Comparison of ENCODE assay signal across 19 cellular contexts in the genomic region with DNA sequence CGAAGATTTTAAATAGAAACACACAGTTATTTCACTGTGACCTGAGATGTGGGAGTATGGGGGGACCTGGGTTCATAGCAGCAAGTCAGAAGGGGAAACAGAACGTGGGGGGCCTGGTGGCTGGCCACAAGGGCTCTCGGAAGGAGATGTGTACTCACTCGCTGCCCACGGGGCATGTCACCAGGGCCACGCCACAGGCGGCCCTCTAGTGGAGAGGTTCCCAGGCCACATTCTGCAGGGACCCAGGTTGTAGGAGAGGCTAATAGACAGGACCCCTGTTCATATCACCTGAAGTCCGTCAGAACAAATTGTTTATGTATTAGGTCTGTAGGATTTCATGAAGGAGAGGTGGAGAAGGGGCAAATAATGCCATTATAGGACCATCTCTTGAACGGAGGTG. TPM values are rescaled to one million over a fixed set of nuclear protein-coding genes. Genes with fewer than 3 reads are reported as not detected.
DNase-seq lines count a peak whose midpoint lies in the region; ATAC-seq, FAIRE-seq and TF ChIP-seq lines count a peak whose summit lies in the region.
"Had no signal": no experiment of that assay in that cellular context is flagged by ENCODE, and none has a peak within 500 bp of the region (broad histone marks: within the 10 kb centered on the region; RNA-seq: fewer than 3 reads in every experiment).

No MANE protein-coding gene starts in this region.

- no peak overlapping the region for H2BK5ac ChIP-seq in H9 (ENCODE audit: insufficient read length, low read length)

- H4K91ac ChIP-seq in H9 (ENCODE audit: insufficient read length, low read depth, low read length): no peak overlapping the region

- no peaks in the 10 kb centered on the region for H3K23me2 ChIP-seq in H9 (ENCODE audit: insufficient read length, low read depth, low read length, poor library complexity, severe bottlenecking)

- H3K9me1 ChIP-seq in K562 (ENCODE audit: control insufficient read depth, insufficient read depth, low read length): no peaks in the 10 kb centered on the region

- TF ChIP-seq RAD21 in K562 (CRISPR knock-in tag; conservative IDR thresholded peaks at IDR 0.05 in 1 of 2, IDR thresholded peaks at IDR 0.05 in 1 of 2): peak in 1 of 2 experiments; percentile 46; a peak in 2 of 4 replicates

- no peak overlapping the region for H3T11ph ChIP-seq in H9 (ENCODE audit: low read length)

- H3K79me1 ChIP-seq in H9 (ENCODE audit: insufficient read depth, low read depth, low read length, poor library complexity, severe bottlenecking): no peaks in the 10 kb centered on the region

- peak overlapping the region; percentile 30 for H2BK12ac ChIP-seq in H9 (ENCODE audit: insufficient read length, low read depth, low read length)

- TF ChIP-seq POLR2A in K562 (conservative IDR thresholded peaks at IDR 0.05) (no peak), tibial nerve (IDR thresholded peaks at IDR 0.05) (no peak)

- H3K36me3 ChIP-seq in K562 (ENCODE audit: control insufficient read depth, insufficient read depth, low read length) (no peaks in the 10 kb centered on the region), tibial nerve (no peaks in the 10 kb centered on the region)
- H3K36me3 ChIP-seq: Peyer's patch had no signal

- no peak overlapping the region for H3K4me3 Mint-ChIP-seq in activated CD4-positive, alpha-beta T cell treated with anti-CD3 and anti-CD28 coated beads, Interleukin-2, amount 10 ng/mL, durations not matched to agents 24 days and 14 days
- H3K4me3 Mint-ChIP-seq in H9: no peak overlapping the region
- H3K4me3 Mint-ChIP-seq: CD8-positive, alpha-beta T cell had no signal

- ATAC-seq in K562: peak; percentile 87
- ATAC-seq in HG02885 (IDR thresholded peaks at IDR 0.05; ENCODE audit: poor library complexity, unreplicated experiment): no peak
- ATAC-seq: CD8-positive, alpha-beta T cell had no signal

- intact Hi-C loops in activated CD4-positive, alpha-beta T cell treated with anti-CD3 and anti-CD28 coated beads, Interleukin-2, amount 10 ng/mL, durations not matched to agents 24 days and 14 days (cut with micrococcal nuclease): no loop called here
- intact Hi-C loops in K562 (cut with micrococcal nuclease): no loop called here

- no peak overlapping the region for H4K8ac ChIP-seq in H9 (replicated peaks; ENCODE audit: insufficient read length, low read depth, low read length)

- TF ChIP-seq CTCF in H9 (conservative IDR thresholded peaks at IDR 0.05): peak; percentile 60
- TF ChIP-seq CTCF in K562 (IDR thresholded peaks at IDR 0.05 in 2 of 3, conservative IDR thresholded peaks at IDR 0.05 in 1 of 3; ENCODE audit: insufficient read depth in 2 of 3, low read depth in 1 of 3, low read length in 3 of 3): peak; percentile 43 to 61 (median 58); a peak in 5 of 6 replicates
- TF ChIP-seq CTCF in retinal pigment epithelial cell (conservative IDR thresholded peaks at IDR 0.05; ENCODE audit: low read depth, low read length): peak; percentile 27
- no peak for TF ChIP-seq CTCF in tibial nerve (IDR thresholded peaks at IDR 0.05)

- H2BK120ac ChIP-seq in H9 (ENCODE audit: low read depth, low read length, poor library complexity, severe bottlenecking): no peak overlapping the region

- H4K20me1 ChIP-seq in H9 (ENCODE audit: control insufficient read depth, insufficient read depth, insufficient read length): no peaks in the 10 kb centered on the region
- H4K20me1 ChIP-seq in K562 (replicated peaks; ENCODE audit: control insufficient read depth, insufficient read depth, low read length): no peaks in the 10 kb centered on the region

- H2AFZ ChIP-seq in H9 (ENCODE audit: low read length) (no peak overlapping the region), K562 (ENCODE audit: low read depth, low read length) (no peak overlapping the region)

- H2BK15ac ChIP-seq in H9 (ENCODE audit: low read depth, low read length): no peak overlapping the region

- in situ Hi-C loops in K562 (cut with MboI): no loop called here

- H3K27me3 ChIP-seq in H9 (ENCODE audit: insufficient read depth, low read length): no peaks in the 10 kb centered on the region
- H3K27me3 ChIP-seq in K562 (ENCODE audit: control insufficient read depth in 2 of 2, insufficient read depth in 2 of 2, low read length in 2 of 2): peaks cover 41 to 50% of the 10 kb centered on the region in 2 experiments
- H3K27me3 ChIP-seq in tibial nerve: no peaks in the 10 kb centered on the region
- H3K27me3 ChIP-seq: Peyer's patch had no signal

- H3K4me1 ChIP-seq in H9 (ENCODE audit: insufficient read depth, low read length) (peaks cover 6% of the 10 kb centered on the region; the same call in 1 of the 2 replicates), K562 (replicated peaks in 1 of 2; ENCODE audit: control insufficient read depth in 2 of 2, insufficient read depth in 2 of 2, low read length in 2 of 2) (no peaks in the 10 kb centered on the region; a peak in 1 of 5 replicates), tibial nerve (no peaks in the 10 kb centered on the region)
- H3K4me1 ChIP-seq: Peyer's patch had no signal

- H3K4me2 ChIP-seq in H9 (ENCODE audit: insufficient read depth, insufficient read length, low read length): no peak overlapping the region
- peak overlapping the region; percentile 13; the same call in 1 of the 2 replicates for H3K4me2 ChIP-seq in K562 (ENCODE audit: insufficient read depth, low read length)

- DNase-seq in activated CD4-positive, alpha-beta T cell treated with anti-CD3 and anti-CD28 coated beads for 48 hours: peak; percentile 18
- no peak for DNase-seq in activated CD4-positive, alpha-beta T cell treated with anti-CD3 and anti-CD28 coated beads, Interleukin-2, amount 10 ng/mL, durations not matched to agents 24 days and 14 days
- DNase-seq in H9 (peak; percentile 51), K562 (ENCODE audit: extremely low read depth in 1 of 4, low spot score in 3 of 4) (peak; percentile 32 to 53 (median 40)), retinal pigment epithelial cell (ENCODE audit: low read depth) (no peak), mesenteric fat pad (ENCODE audit: low spot score) (no peak), tibial nerve (ENCODE audit: low spot score in 2 of 2) (no peak)
- DNase-seq: activated CD8-positive, alpha-beta memory T cell treated with anti-CD3 and anti-CD28 coated beads for 24 hours; CD8-positive, alpha-beta T cell; mesendoderm; MM.1S; NCI-H2029 treated with DMSO at 0.1 percent for 48 hours; NCI-H510A; Peyer's patch had no signal

- POLR2A ChIA-PET in K562 (lab: Yijun Ruan, JAX): no interaction called here

- FAIRE-seq in K562 (lab: Jason Lieb, UNC): no peak
- FAIRE-seq: GM18507 had no signal

- H3K27ac ChIP-seq in H9 (ENCODE audit: insufficient read length, low read depth, low read length) (no peak overlapping the region), K562 (ENCODE audit: extremely low read depth, low read depth, low read length) (no peak overlapping the region), tibial nerve (no peak overlapping the region)
- H3K27ac ChIP-seq: Peyer's patch had no signal

- no peak overlapping the region for H3K56ac ChIP-seq in H9 (ENCODE audit: insufficient read length, low read depth, low read length)

- WGBS in H9 (ENCODE audit: extremely low coverage, insufficient read length, low lambda C conversion rate): no CpG with 5 or more reads among the region's 9 CpGs
- WGBS in K562 (ENCODE audit: insufficient coverage, low coverage, missing lambda C conversion rate): 3% methylated on average over 9 of the region's 9 CpGs
- WGBS in tibial nerve, 2 donors: 81 to 86% methylated on average over 9 of the region's 9 CpGs

- no peak overlapping the region for H3K4me3 ChIP-seq in K562
- no peak overlapping the region for H3K4me3 ChIP-seq in retinal pigment epithelial cell (ENCODE audit: low read length)
- no peak overlapping the region for H3K4me3 ChIP-seq in tibial nerve
- H3K4me3 ChIP-seq: Peyer's patch had no signal

- no peak overlapping the region for H3K14ac ChIP-seq in H9 (ENCODE audit: insufficient read depth, low read length)

- no peak overlapping the region for H3K9ac ChIP-seq in H9 (ENCODE audit: extremely low read depth, insufficient read length, low read length)
- no peak overlapping the region for H3K9ac ChIP-seq in K562 (ENCODE audit: insufficient read depth in 1 of 2, low read depth in 2 of 2, low read length in 2 of 2)

- H3K9me3 ChIP-seq in H9 (ENCODE audit: control insufficient read depth, low read depth, low read length) (no peaks in the 10 kb centered on the region), K562 (replicated peaks; ENCODE audit: control insufficient read depth, insufficient read depth, low read depth, low read length) (no peaks in the 10 kb centered on the region), tibial nerve (no peaks in the 10 kb centered on the region)
- H3K9me3 ChIP-seq: Peyer's patch had no signal

- H3K79me2 ChIP-seq in H9 (ENCODE audit: insufficient read depth, low read length) (no peaks in the 10 kb centered on the region), K562 (ENCODE audit: control insufficient read depth, insufficient read depth, low read length) (no peaks in the 10 kb centered on the region)

- no peaks in the 10 kb centered on the region for H3K27me3 Mint-ChIP-seq in activated CD4-positive, alpha-beta T cell treated with anti-CD3 and anti-CD28 coated beads, Interleukin-2, amount 10 ng/mL, durations not matched to agents 24 days and 14 days
- no peaks in the 10 kb centered on the region; the same call in 1 of the 2 replicates for H3K27me3 Mint-ChIP-seq in H9 (ENCODE audit: low read depth)

- no peak overlapping the region for H2BK20ac ChIP-seq in H9 (ENCODE audit: low read depth, low read length, poor library complexity, severe bottlenecking)

- CTCF ChIA-PET in K562 (lab: Yijun Ruan, JAX; ENCODE audit: low intra/inter-chr PET ratio): no interaction called here

- H3K36me3 Mint-ChIP-seq in activated CD4-positive, alpha-beta T cell treated with anti-CD3 and anti-CD28 coated beads, Interleukin-2, amount 10 ng/mL, durations not matched to agents 24 days and 14 days (ENCODE audit: low read depth): no peaks in the 10 kb centered on the region
- H3K36me3 Mint-ChIP-seq in H9 (ENCODE audit: insufficient read depth in 1 of 3, low read depth in 3 of 3): no peaks in the 10 kb centered on the region
- H3K36me3 Mint-ChIP-seq: CD8-positive, alpha-beta T cell had no signal

- TF ChIP-seq EP300 in K562 (IDR thresholded peaks at IDR 0.05; ENCODE audit: low read length): no peak
- TF ChIP-seq EP300 in tibial nerve (IDR thresholded peaks at IDR 0.05): no peak

- no peaks in the 10 kb centered on the region for H3K9me3 Mint-ChIP-seq in activated CD4-positive, alpha-beta T cell treated with anti-CD3 and anti-CD28 coated beads, Interleukin-2, amount 10 ng/mL, durations not matched to agents 24 days and 14 days
- no peaks in the 10 kb centered on the region for H3K9me3 Mint-ChIP-seq in H9
- H3K9me3 Mint-ChIP-seq: activated T-helper 2 cell treated with anti-CD3 and anti-CD28 coated beads, Interferon-gamma antibody, Interleukin-2, Interleukin-4, amounts not matched to agents 10 μg/mL and 5 μg/mL and 100 μg/mL, durations not matched to agents 14 hours and 24 hours and 36 hours; CD8-positive, alpha-beta T cell had no signal

- no peak overlapping the region for H3K27ac Mint-ChIP-seq in activated CD4-positive, alpha-beta T cell treated with anti-CD3 and anti-CD28 coated beads, Interleukin-2, amount 10 ng/mL, durations not matched to agents 24 days and 14 days
- H3K27ac Mint-ChIP-seq in H9: no peak overlapping the region; a peak in 1 of 7 replicates
- H3K27ac Mint-ChIP-seq: activated T-helper 2 cell treated with anti-CD3 and anti-CD28 coated beads, Interferon-gamma antibody, Interleukin-2, Interleukin-4, amounts not matched to agents 10 μg/mL and 5 μg/mL and 100 μg/mL, durations not matched to agents 14 hours and 24 hours and 36 hours; CD8-positive, alpha-beta T cell had no signal

- H4K5ac ChIP-seq in H9 (ENCODE audit: insufficient read length, low read depth, low read length): no peak overlapping the region

- BruUV-seq in K562 (replicated peaks; lab: Mats Ljungman, UMichigan): no TSS peak

- H3K23ac ChIP-seq in H9 (ENCODE audit: insufficient read length, low read depth, low read length): no peak overlapping the region

- H3K18ac ChIP-seq in H9 (ENCODE audit: insufficient read length, low read depth, low read length): no peak overlapping the region

- no peaks in the 10 kb centered on the region for H3K4me1 Mint-ChIP-seq in activated CD4-positive, alpha-beta T cell treated with anti-CD3 and anti-CD28 coated beads, Interleukin-2, amount 10 ng/mL, durations not matched to agents 24 days and 14 days
- peaks cover 14 to 16% of the 10 kb centered on the region in 2 experiments for H3K4me1 Mint-ChIP-seq in H9

- H3K4ac ChIP-seq in H9 (ENCODE audit: low read depth, low read length): no peak overlapping the region

- no peak overlapping the region for H2AK5ac ChIP-seq in H9 (ENCODE audit: insufficient read length, low read length)

RNA-seq across cellular contexts. Expression of a gene that starts 25.1 kb away (rescaled TPM):
- total RNA-seq in activated CD4-positive, alpha-beta T cell treated with anti-CD3 and anti-CD28 coated beads, Interleukin-2, amount 10 ng/mL, durations not matched to agents 24 days and 14 days: not detected in 2 replicates
- total RNA-seq in H9 (2021): 1.1 and 1.4 TPM in 2 replicates
- total RNA-seq in K562 (2011; cell fraction: chromatin; rRNA removed; ENCODE audit: low replicate concordance): not detected in 2 replicates
- total RNA-seq in K562 (2011; cell fraction: nucleolus; rRNA removed): not detected in 2 replicates
- total RNA-seq in K562 (2011; cell fraction: nucleoplasm; rRNA removed): not detected in 2 replicates
- total RNA-seq in K562 (2014; rRNA removed): not detected in 2 replicates
- not detected in 2 replicates for total RNA-seq in K562 (2014; rRNA removed; fragmentation: Illumina TruSeq; extraction: Trizol)
- not detected in 2 replicates for total RNA-seq in K562 (2015; rRNA removed; fragmentation: Illumina TruSeq; extraction: Trizol)
- not detected in 2 replicates for total RNA-seq in K562 (2021)
- polyA plus RNA-seq in K562 (2011; rRNA removed): 0.20 TPM in 2 replicates
- 0.24 TPM in 1 of 2 replicates, not detected in the other for polyA plus RNA-seq in K562 (2011; cell fraction: cytosol; rRNA removed)
- 0.20 TPM in 1 of 2 replicates, not detected in the other for polyA plus RNA-seq in K562 (2011; cell fraction: nucleus; rRNA removed)
- polyA plus RNA-seq in K562 (2012): 0.22 and 0.34 TPM in 2 replicates
- polyA plus RNA-seq in K562 (2014; fragmentation: Illumina TruSeq; extraction: Trizol): not detected in 2 replicates
- polyA plus RNA-seq in K562 (2014; fragmentation: Nextera tagmentation; extraction: Ambion mirVana): under 1 TPM; 0.13 to 0.42 TPM
- 0.36 TPM in 1 of 2 replicates, not detected in the other for polyA plus RNA-seq in K562 (2014; rRNA removed)
- not detected in 2 replicates for polyA minus RNA-seq in K562 (2011; rRNA and poly(A)+ RNA removed)
- 0.91 and 1.6 TPM in 2 replicates for polyA minus RNA-seq in K562 (2011; cell fraction: cytosol; rRNA and poly(A)+ RNA removed)
- 0.22 and 0.27 TPM in 2 replicates for polyA minus RNA-seq in K562 (2011; cell fraction: nucleus; rRNA and poly(A)+ RNA removed)
- total RNA-seq in mesenteric fat pad: not detected
- total RNA-seq in tibial nerve: not detected
- total RNA-seq: activated T-helper 2 cell treated with anti-CD3 and anti-CD28 coated beads, Interferon-gamma antibody, Interleukin-2, Interleukin-4, amounts not matched to agents 10 μg/mL and 5 μg/mL and 100 μg/mL, durations not matched to agents 14 hours and 24 hours and 36 hours; G401; glomerular endothelial cell had no signal

Comparison
In these comparisons a context has a peak if more than half of its experiments do, and no peak if none do; other contexts are left out.
1. DNase-seq: peak in activated CD4-positive, alpha-beta T cell treated with anti-CD3 and anti-CD28 coated beads for 48 hours (single experiment), H9 (single experiment) and K562 (4 of 4); none in activated CD4-positive, alpha-beta T cell treated with anti-CD3 and anti-CD28 coated beads, Interleukin-2, amount 10 ng/mL, durations not matched to agents 24 days and 14 days (single experiment), retinal pigment epithelial cell (single experiment), mesenteric fat pad (single experiment) and tibial nerve (0 of 2).
2. CTCF ChIP-seq: peak in H9 (single experiment), K562 (3 of 3) and retinal pigment epithelial cell (single experiment); none in tibial nerve (0 of 5).